Comparison of ENCODE assay signal across 10 cellular contexts in genomic region chr15:75637245-75638009, GRCh38. TPM values are rescaled to one million over a fixed set of nuclear protein-coding genes. Genes with fewer than 3 reads are reported as not detected.
DNase-seq lines count a peak whose midpoint lies in the region; ATAC-seq and TF ChIP-seq lines count a peak whose summit lies in the region.
"Had no signal": no experiment of that assay in that cellular context is flagged by ENCODE, and none has a peak within 500 bp of the region (broad histone marks: within the 10 kb centered on the region; RNA-seq: fewer than 3 reads in every experiment).

No MANE protein-coding gene starts in this region.

- no peak overlapping the region for H3K4me3 Mint-ChIP-seq in Caco-2 (ENCODE audit: unreplicated experiment)
- peak overlapping the region; percentile 14 for H3K4me3 Mint-ChIP-seq in endodermal cell
- H3K4me3 Mint-ChIP-seq in osteocyte (ENCODE audit: unreplicated experiment): no peak overlapping the region

- H3K4me3 ChIP-seq in Caco-2 (ENCODE audit: low read depth, low read length) (no peak overlapping the region), NB4 (ENCODE audit: low read depth, low read length) (peak overlapping the region; percentile 84), endodermal cell (ENCODE audit: low read length) (peak overlapping the region; percentile 89), psoas muscle (peak overlapping the region; percentile 94)

- CTCF ChIA-PET in Caco-2 (lab: Charles Lee): interaction anchor here (0.8 to 1.4 kb wide), 5 partner anchors 43 to 269 kb away, joined by 3 to 5 read pairs (median 3); partner anchors contain the start of genes PTPN9 and SIN3A

- H3K27me3 Mint-ChIP-seq in Caco-2 (ENCODE audit: insufficient read depth, unreplicated experiment) (no peaks in the 10 kb centered on the region), endodermal cell (ENCODE audit: insufficient read depth) (no peaks in the 10 kb centered on the region), osteocyte (ENCODE audit: unreplicated experiment) (no peaks in the 10 kb centered on the region)

- H3K36me3 ChIP-seq in Caco-2 (ENCODE audit: control insufficient read depth, insufficient read depth, low read length): no peaks in the 10 kb centered on the region
- H3K36me3 ChIP-seq in endodermal cell (ENCODE audit: control insufficient read depth, insufficient read depth, low read length): no peaks in the 10 kb centered on the region
- no peaks in the 10 kb centered on the region for H3K36me3 ChIP-seq in psoas muscle (ENCODE audit: insufficient read depth in 1 of 2, low read depth in 1 of 2)

- H3K27me3 ChIP-seq in Caco-2 (replicated peaks; ENCODE audit: control insufficient read depth, insufficient read depth, low read length): no peaks in the 10 kb centered on the region
- H3K27me3 ChIP-seq in endodermal cell (ENCODE audit: control insufficient read depth, insufficient read depth, low read length, poor library complexity, severe bottlenecking): no peaks in the 10 kb centered on the region
- H3K27me3 ChIP-seq in psoas muscle (ENCODE audit: insufficient read depth in 3 of 3, low read length in 2 of 3): no peaks in the 10 kb centered on the region

- ATAC-seq in psoas muscle: no peak
- no peak for ATAC-seq in HG03342 (IDR thresholded peaks at IDR 0.05; ENCODE audit: unreplicated experiment)

- POLR2A ChIA-PET in Caco-2 (lab: Charles Lee): no interaction called here

- TF ChIP-seq CTCF in Caco-2 (IDR thresholded peaks at IDR 0.05; ENCODE audit: insufficient read depth in 1 of 2, low read depth in 1 of 2, low read length in 1 of 2, severe bottlenecking in 1 of 2, unreplicated experiment in 1 of 2) (no peak), NB4 (IDR thresholded peaks at IDR 0.05; ENCODE audit: low read depth, low read length) (no peak), endodermal cell (conservative IDR thresholded peaks at IDR 0.05) (no peak), psoas muscle (IDR thresholded peaks at IDR 0.05) (no peak), osteocyte (IDR thresholded peaks at IDR 0.05) (no peak)

- 66 to 85% methylated on average over 4 of the region's 4 CpGs for WGBS in endodermal cell (ENCODE audit: insufficient coverage in 1 of 2, insufficient read length in 1 of 2), 2 experiments
- WGBS in psoas muscle, 3 donors: 58 to 61% (median 60%) methylated on average over 4 of the region's 4 CpGs

- BruUV-seq in Caco-2 (replicated peaks; lab: Mats Ljungman, UMichigan): no TSS peak

- H3K9ac ChIP-seq in endodermal cell (ENCODE audit: extremely low read depth, low read length, poor library complexity, severe bottlenecking): no peak overlapping the region

- DNase-seq in Caco-2 (no peak), NB4 (ENCODE audit: low read depth) (no peak), endodermal cell (peak; percentile 48), psoas muscle (no peak), osteocyte (ENCODE audit: extremely low spot score, unreplicated experiment) (no peak), SIG-M5 (lab: John Stamatoyannopoulos, UW) (no peak), hippocampal formation (lab: John Stamatoyannopoulos, UW) (no peak)
- DNase-seq: NCI-H1417 treated with DMSO at 0.1 percent for 48 hours; stimulated activated CD4-positive, alpha-beta T cell treated with anti-CD3 and anti-CD28 coated beads, Interleukin-4, amount 100 ng/mL, for 4 hours had no signal

- intact Hi-C loops in Caco-2 (cut with micrococcal nuclease; ENCODE audit: unreplicated experiment): loop anchor here (1.0 kb wide), 1 partner anchor 46 kb away; no protein-coding TSS in a partner anchor
- intact Hi-C loops in psoas muscle (cut with DNase I): loop anchor here in 1 of 2 donors (2.0 to 5.0 kb wide), 3 partner anchors 47 to 270 kb away; partner anchors contain the start of gene MAN2C1

- peaks cover 4% of the 10 kb centered on the region; the same call in 1 of the 2 replicates for H3K4me1 ChIP-seq in Caco-2
- peaks cover 5% of the 10 kb centered on the region for H3K4me1 ChIP-seq in endodermal cell (ENCODE audit: control insufficient read depth, insufficient read depth, low read length)
- peaks cover 23% of the 10 kb centered on the region for H3K4me1 ChIP-seq in psoas muscle

- peaks cover 16% of the 10 kb centered on the region for H3K36me3 Mint-ChIP-seq in Caco-2 (ENCODE audit: insufficient read depth, unreplicated experiment)
- no peaks in the 10 kb centered on the region for H3K36me3 Mint-ChIP-seq in endodermal cell (ENCODE audit: low read depth)
- H3K36me3 Mint-ChIP-seq in osteocyte (ENCODE audit: unreplicated experiment): no peaks in the 10 kb centered on the region

- no peak overlapping the region for H3K27ac ChIP-seq in endodermal cell (ENCODE audit: low read depth, low read length)
- peak overlapping the region; percentile 96 for H3K27ac ChIP-seq in psoas muscle

- H3K4me1 Mint-ChIP-seq in Caco-2 (ENCODE audit: low read depth, unreplicated experiment) (no peaks in the 10 kb centered on the region), endodermal cell (peaks cover 22% of the 10 kb centered on the region), osteocyte (ENCODE audit: unreplicated experiment) (peaks cover 27% of the 10 kb centered on the region)

- H3K9me3 Mint-ChIP-seq in Caco-2 (ENCODE audit: unreplicated experiment) (no peaks in the 10 kb centered on the region), endodermal cell (no peaks in the 10 kb centered on the region), osteocyte (ENCODE audit: unreplicated experiment) (no peaks in the 10 kb centered on the region)

- H3K9me3 ChIP-seq in Caco-2 (no peaks in the 10 kb centered on the region), endodermal cell (ENCODE audit: control insufficient read depth, low read length) (no peaks in the 10 kb centered on the region), psoas muscle (no peaks in the 10 kb centered on the region)

- no peak for TF ChIP-seq POLR2A in NB4 (IDR thresholded peaks at IDR 0.05; ENCODE audit: extremely low read depth, insufficient read length)

- peak overlapping the region; percentile 59 for H3K27ac Mint-ChIP-seq in Caco-2 (ENCODE audit: unreplicated experiment)
- peak overlapping the region; percentile 62 for H3K27ac Mint-ChIP-seq in endodermal cell
- H3K27ac Mint-ChIP-seq in osteocyte (ENCODE audit: unreplicated experiment): no peak overlapping the region

RNA-seq across cellular contexts. Expression of gene IMP3, which starts 2.6 kb away (rescaled TPM):
- total RNA-seq in Caco-2 (2022): 58.4 and 60.4 TPM in 2 replicates
- 10 to 100 TPM; 52.2 to 58.2 TPM for total RNA-seq in endodermal cell
- polyA plus RNA-seq in endodermal cell (2013, experiment 1 of 2): 38.3 TPM
- 34.4 TPM for polyA plus RNA-seq in endodermal cell (2013, experiment 2 of 2)
- 10 to 100 TPM; 41.6 to 51.0 (median 43.8) TPM for total RNA-seq in psoas muscle
- 10 to 100 TPM; 45.0 to 95.9 (median 87.3) TPM for polyA plus RNA-seq in psoas muscle
- total RNA-seq in osteocyte: 31.9 and 36.5 TPM in 2 replicates

RNA-seq across cellular contexts. Expression of gene SNX33, which starts 10.3 kb away (rescaled TPM):
- 17.9 and 19.4 TPM in 2 replicates for total RNA-seq in Caco-2 (2022)
- 10 to 100 TPM; 18.9 to 23.2 TPM for total RNA-seq in endodermal cell
- polyA plus RNA-seq in endodermal cell (2013, experiment 1 of 2): 13.1 TPM
- polyA plus RNA-seq in endodermal cell (2013, experiment 2 of 2): 14.2 TPM
- total RNA-seq in psoas muscle: 1 to 10 TPM; 3.5 to 8.0 (median 3.9) TPM
- polyA plus RNA-seq in psoas muscle: 1 to 10 TPM; 3.7 to 4.4 (median 3.8) TPM
- total RNA-seq in osteocyte: 36.3 and 36.7 TPM in 2 replicates

RNA-seq across cellular contexts. Expression of gene SNUPN, which starts 11.9 kb away (rescaled TPM):
- total RNA-seq in Caco-2 (2022) (10.6 and 12.5 TPM in 2 replicates), endodermal cell (10 to 100 TPM; 17.2 to 26.4 TPM), psoas muscle (10 to 100 TPM; 17.1 to 21.9 (median 19.0) TPM), osteocyte (27.0 and 27.9 TPM in 2 replicates)
- 20.7 TPM for polyA plus RNA-seq in endodermal cell (2013, experiment 1 of 2)
- 16.8 TPM for polyA plus RNA-seq in endodermal cell (2013, experiment 2 of 2)
- 10 to 100 TPM; 29.5 to 40.9 (median 31.5) TPM for polyA plus RNA-seq in psoas muscle

RNA-seq across cellular contexts. Expression of gene PTPN9, which starts 58.3 kb away (rescaled TPM):
- 25.4 and 27.7 TPM in 2 replicates for total RNA-seq in Caco-2 (2022)
- 10 to 100 TPM; 49.1 to 53.5 TPM for total RNA-seq in endodermal cell
- 30.5 TPM for polyA plus RNA-seq in endodermal cell (2013, experiment 1 of 2)
- polyA plus RNA-seq in endodermal cell (2013, experiment 2 of 2): 29.3 TPM
- total RNA-seq in psoas muscle: 1 to 10 TPM; 5.5 to 6.9 (median 5.7) TPM
- 1 to 10 TPM; 2.3 to 5.0 (median 4.2) TPM for polyA plus RNA-seq in psoas muscle
- total RNA-seq in osteocyte: 50.1 and 53.4 TPM in 2 replicates
